ENCODE assay signal across 9 cellular contexts in the genomic region with DNA sequence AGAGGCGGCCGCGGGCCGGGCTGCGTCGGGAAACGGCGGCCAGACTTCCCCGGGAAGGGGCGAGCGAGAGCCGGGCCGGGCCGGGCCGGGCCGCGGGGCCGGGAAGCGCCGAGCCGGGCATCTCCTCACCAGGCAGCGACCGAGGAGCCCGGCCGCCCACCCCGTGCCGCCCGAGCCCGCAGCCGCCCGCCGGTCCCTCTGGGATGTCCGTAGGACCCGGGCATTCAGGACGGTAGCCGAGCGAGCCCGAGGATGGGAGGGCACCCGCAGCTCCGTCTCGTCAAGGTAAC. TPM values are rescaled to one million over a fixed set of nuclear protein-coding genes. Genes with fewer than 3 reads are reported as not detected.
DNase-seq lines count a peak whose midpoint lies in the region; ATAC-seq and TF ChIP-seq lines count a peak whose summit lies in the region.
"Had no signal": no experiment of that assay in that cellular context is flagged by ENCODE, and none has a peak within 500 bp of the region (broad histone marks: within the 10 kb centered on the region; RNA-seq: fewer than 3 reads in every experiment).

A gene (plus strand): TSS at position 28 of the 290 bp plus-strand sequence. CDS start 225 bp downstream, at position 253.

- peaks cover 85% of the 10 kb centered on the region for H3K27me3 Mint-ChIP-seq in activated T-cell treated with anti-CD3 and anti-CD28 coated beads, Interleukin-2, amount 50 U/mL, for 24 hours
- H3K27me3 Mint-ChIP-seq in chondrocyte (ENCODE audit: low read depth), result peaks cover 61% of the 10 kb centered on the region

- peaks cover 4% of the 10 kb centered on the region for H3K4me1 Mint-ChIP-seq in activated T-cell treated with anti-CD3 and anti-CD28 coated beads, Interleukin-2, amount 50 U/mL, for 24 hours (ENCODE audit: low read depth)
- H3K4me1 Mint-ChIP-seq in chondrocyte (ENCODE audit: low read depth), result peaks cover 5% of the 10 kb centered on the region

- H3K36me3 Mint-ChIP-seq in activated T-cell treated with anti-CD3 and anti-CD28 coated beads, Interleukin-2, amount 50 U/mL, for 24 hours (ENCODE audit: low read depth), result no peaks in the 10 kb centered on the region
- peaks cover 3% of the 10 kb centered on the region for H3K36me3 Mint-ChIP-seq in chondrocyte (ENCODE audit: low read depth)

- H3K4me3 ChIP-seq in muscle layer of duodenum (ENCODE audit: low read depth in 1 of 2, low read length in 2 of 2) (peak within 1 kb of the TSS; percentile 26 to 71), upper lobe of left lung (peak within 1 kb of the TSS in 3 of 4 donors; percentile 40 to 47 (median 46))

- no peak for TF ChIP-seq EP300 in upper lobe of left lung (IDR thresholded peaks at IDR 0.05)

- peak in 1 of 2 donors; percentile 34 for ATAC-seq in upper lobe of left lung (ENCODE audit: low FRiP score in 2 of 2)
- no peak for ATAC-seq in GM19351 (IDR thresholded peaks at IDR 0.05; ENCODE audit: unreplicated experiment)
- no peak for ATAC-seq in GM21717 (IDR thresholded peaks at IDR 0.05; ENCODE audit: unreplicated experiment)

- H3K27ac Mint-ChIP-seq in activated T-cell treated with anti-CD3 and anti-CD28 coated beads, Interleukin-2, amount 50 U/mL, for 24 hours, result no peak within 1 kb of the TSS
- no peak within 1 kb of the TSS for H3K27ac Mint-ChIP-seq in chondrocyte (ENCODE audit: unreplicated experiment)

- H3K4me3 Mint-ChIP-seq in activated T-cell treated with anti-CD3 and anti-CD28 coated beads, Interleukin-2, amount 50 U/mL, for 24 hours, result peak within 1 kb of the TSS; percentile 74
- H3K4me3 Mint-ChIP-seq in chondrocyte (ENCODE audit: unreplicated experiment), result peak within 1 kb of the TSS; percentile 68

- H3K4me1 ChIP-seq in muscle layer of duodenum (ENCODE audit: control insufficient read depth in 1 of 2, insufficient read depth in 2 of 2, low read length in 2 of 2) (peaks cover 0 to 15% of the 10 kb centered on the region in 2 donors), upper lobe of left lung (peaks cover 24 to 29% (median 25%) of the 10 kb centered on the region in 4 donors)

- no CpG with 5 or more reads among the region's 41 CpGs for WGBS in upper lobe of left lung, 2 donors

- no peaks in the 10 kb centered on the region for H3K9me3 Mint-ChIP-seq in activated T-cell treated with anti-CD3 and anti-CD28 coated beads, Interleukin-2, amount 50 U/mL, for 24 hours
- H3K9me3 Mint-ChIP-seq in chondrocyte (ENCODE audit: low read depth), result no peaks in the 10 kb centered on the region

- H3K36me3 ChIP-seq in muscle layer of duodenum (ENCODE audit: control insufficient read depth in 1 of 2, insufficient read depth in 2 of 2, low read length in 2 of 2), result no peaks in the 10 kb centered on the region
- no peaks in the 10 kb centered on the region for H3K36me3 ChIP-seq in upper lobe of left lung

- no peak for TF ChIP-seq POLR2A in upper lobe of left lung (IDR thresholded peaks at IDR 0.05)

- H3K9me3 ChIP-seq in muscle layer of duodenum (ENCODE audit: control insufficient read depth in 1 of 2, low read length in 2 of 2) (no peaks in the 10 kb centered on the region), upper lobe of left lung (no peaks in the 10 kb centered on the region)

- no peak for TF ChIP-seq CTCF in chondrocyte (IDR thresholded peaks at IDR 0.05)
- no peak for TF ChIP-seq CTCF in upper lobe of left lung (IDR thresholded peaks at IDR 0.05)

- no peak for DNase-seq in activated T-cell treated with anti-CD3 and anti-CD28 coated beads, Interleukin-2, amount 50 U/mL, for 24 hours
- DNase-seq in activated T-cell treated with anti-CD3 and anti-CD28 coated beads for 4 hours (no peak), chondrocyte (ENCODE audit: low spot score) (no peak), upper lobe of left lung (peak in 1 of 2 donors; percentile 82), NCI-H2107 (lab: John Stamatoyannopoulos, UW) (no peak)

- H3K27ac ChIP-seq in muscle layer of duodenum (ENCODE audit: low read length) (no peak within 1 kb of the TSS), upper lobe of left lung (no peak within 1 kb of the TSS)

- H3K27me3 ChIP-seq in muscle layer of duodenum (ENCODE audit: low read depth, low read length) (peaks cover 15% of the 10 kb centered on the region), upper lobe of left lung (peaks cover 0 to 38% (median 21%) of the 10 kb centered on the region in 4 donors)

RNA-seq across cellular contexts. Expression of the gene that starts here (rescaled TPM):
- total RNA-seq in chondrocyte (not detected in 3 replicates), upper lobe of left lung (not detected)
- total RNA-seq: ureter had no signal
